3 cellular contexts compared by ENCODE assay signal in the genomic region with DNA sequence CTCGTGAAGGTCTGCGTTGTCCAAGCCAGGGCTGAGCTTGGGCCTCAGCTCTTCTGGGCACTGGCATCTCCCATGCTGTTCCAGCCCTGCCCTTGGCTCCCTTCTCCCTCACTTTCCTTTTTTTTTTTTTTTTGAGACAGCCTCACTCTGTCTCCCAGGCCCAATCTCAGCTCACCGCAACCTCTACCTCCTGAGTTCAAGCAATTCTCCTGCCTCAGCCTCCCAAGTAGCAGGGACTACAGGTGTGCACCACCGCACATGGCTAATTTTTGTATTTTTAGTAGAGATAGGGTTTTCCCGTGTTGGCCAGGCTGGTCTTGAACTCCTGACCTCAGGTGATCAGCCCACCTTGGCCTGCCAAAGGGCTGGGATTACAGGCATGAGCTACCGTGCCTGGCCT. TPM values are rescaled to one million over a fixed set of nuclear protein-coding genes. Genes with fewer than 3 reads are reported as not detected.
"Had no signal": no experiment of that assay in that cellular context is flagged by ENCODE, and none has a peak within 500 bp of the region (broad histone marks: within the 10 kb centered on the region; RNA-seq: fewer than 3 reads in every experiment).

No MANE protein-coding gene starts in this region.

RNA-seq across cellular contexts. Expression of gene SAP25, which starts 9.3 kb away (rescaled TPM):
- total RNA-seq: lung microvascular endothelial cell had no signal

RNA-seq across cellular contexts. Expression of gene FBXO24, which starts 21.7 kb away (rescaled TPM):
- total RNA-seq: gastrocnemius medialis, thoracic aorta had no signal

RNA-seq across cellular contexts. Expression of gene PCOLCE, which starts 37.8 kb away (rescaled TPM):
- total RNA-seq: lung microvascular endothelial cell had no signal
